ENCODE assay signal across 8 cellular contexts in genomic region chr5:150142800-150143724, GRCh38. TPM values are rescaled to one million over a fixed set of nuclear protein-coding genes. Genes with fewer than 3 reads are reported as not detected.
DNase-seq lines count a peak whose midpoint lies in the region; ATAC-seq and TF ChIP-seq lines count a peak whose summit lies in the region.

No MANE protein-coding gene starts in this region.

- DNase-seq in DMS53 treated with DMSO at 0.1 percent for 48 hours (lab: John Stamatoyannopoulos, UW; ENCODE audit: unreplicated experiment) (peak; percentile 11), SIG-M5 (lab: John Stamatoyannopoulos, UW) (peak; percentile 59), fibroblast of pulmonary artery (ENCODE audit: low read depth) (peak; percentile 94), trophoblast cell (peak; percentile 96 to 97), left lobe of liver (ENCODE audit: low spot score) (no peak), HEK293T (ENCODE audit: extremely low spot score) (no peak)

- H2BK5ac ChIP-seq in trophoblast cell (ENCODE audit: low read depth, low read length, poor library complexity) = peak overlapping the region; percentile 95

- ATAC-seq in left lobe of liver = no peak
- no peak for ATAC-seq in GM21717 (IDR thresholded peaks at IDR 0.05; ENCODE audit: unreplicated experiment)
- ATAC-seq in GM18867 (IDR thresholded peaks at IDR 0.05; ENCODE audit: unreplicated experiment) = no peak

- H4K8ac ChIP-seq in trophoblast cell (ENCODE audit: low read depth, low read length) = peak overlapping the region; percentile 95

- H2BK120ac ChIP-seq in trophoblast cell (ENCODE audit: insufficient read depth, low read length, poor library complexity) = peak overlapping the region; percentile 98

- H4K12ac ChIP-seq in trophoblast cell (ENCODE audit: low read depth, low read length) = peak overlapping the region; percentile 55

- H3K27ac ChIP-seq in trophoblast cell (ENCODE audit: low read depth, low read length) = peak overlapping the region; percentile 98

- POLR2A ChIA-PET in HEK293T (lab: Yijun Ruan, JAX) = no interaction called here

- peaks cover 33% of the 10 kb centered on the region for H3K79me2 ChIP-seq in trophoblast cell (ENCODE audit: control insufficient read depth, insufficient read depth, low read length, poor library complexity)

- no peak overlapping the region for H3K23ac ChIP-seq in trophoblast cell (ENCODE audit: low read length)

- peak overlapping the region; percentile 35 for H2AFZ ChIP-seq in trophoblast cell (ENCODE audit: insufficient read depth, low read length, poor library complexity)

- peak overlapping the region; percentile 88 for H3K18ac ChIP-seq in trophoblast cell (ENCODE audit: low read length)

- H3K4me1 ChIP-seq in trophoblast cell (ENCODE audit: control insufficient read depth in 1 of 2, insufficient read depth in 2 of 2, low read length in 2 of 2) = peaks cover 50 to 66% of the 10 kb centered on the region in 2 experiments

- H3K4me3 ChIP-seq in fibroblast of pulmonary artery (replicated peaks; ENCODE audit: low read depth, low read length) (peak overlapping the region; percentile 12), trophoblast cell (ENCODE audit: low read depth, low read length) (no peak overlapping the region)

- H4K91ac ChIP-seq in trophoblast cell (ENCODE audit: low read depth, low read length) = peak overlapping the region; percentile 98

- H3K9ac ChIP-seq in trophoblast cell (ENCODE audit: low read length) = no peak overlapping the region

- H3K79me1 ChIP-seq in trophoblast cell (ENCODE audit: low read length) = peaks cover 62% of the 10 kb centered on the region

- peaks cover 5 to 6% of the 10 kb centered on the region in 2 experiments for H3K36me3 ChIP-seq in trophoblast cell (ENCODE audit: control insufficient read depth in 1 of 2, insufficient read depth in 2 of 2, low read length in 2 of 2)

- H2BK12ac ChIP-seq in trophoblast cell (ENCODE audit: low read length) = peak overlapping the region; percentile 74

- H3K4me2 ChIP-seq in trophoblast cell (ENCODE audit: low read length) = peak overlapping the region; percentile 25

- peak overlapping the region; percentile 94 for H2AK5ac ChIP-seq in trophoblast cell (ENCODE audit: low read length)

- H3K4ac ChIP-seq in trophoblast cell (ENCODE audit: low read depth, low read length) = peak overlapping the region; percentile 89

- H3K14ac ChIP-seq in trophoblast cell (ENCODE audit: low read length) = peak overlapping the region; percentile 94

- CTCF ChIA-PET in HEK293T (lab: Yijun Ruan, JAX) = no interaction called here

- no peaks in the 10 kb centered on the region for H3K9me3 ChIP-seq in trophoblast cell (ENCODE audit: insufficient read depth, low read depth, low read length)

- WGBS in trophoblast cell (ENCODE audit: extremely low coverage, insufficient coverage, insufficient read length) = no CpG with 5 or more reads among the region's 12 CpGs

- TF ChIP-seq CTCF in fibroblast of pulmonary artery (IDR thresholded peaks at IDR 0.05; ENCODE audit: low read length, missing control alignments) = no peak

- H3K27me3 ChIP-seq in trophoblast cell (ENCODE audit: insufficient read depth, low read length) = no peaks in the 10 kb centered on the region

TF ChIP-seq in HEK293T, 16 proteins besides CTCF, POLR2A, EP300 and RAD21:
- TF ChIP-seq ARNT (IDR thresholded peaks at IDR 0.05) (no peak), L3MBTL2 (conservative IDR thresholded peaks at IDR 0.05) (no peak), FOXA1 (IDR thresholded peaks at IDR 0.05) (no peak), BHLHE40 (IDR thresholded peaks at IDR 0.05; ENCODE audit: borderline replicate concordance) (no peak), FOXK2 (IDR thresholded peaks at IDR 0.05) (no peak), HDGF (IDR thresholded peaks at IDR 0.05; ENCODE audit: borderline replicate concordance) (no peak), ZNF384 (IDR thresholded peaks at IDR 0.05) (no peak), TARDBP (IDR thresholded peaks at IDR 0.05) (no peak), ELF4 (IDR thresholded peaks at IDR 0.05) (no peak)

RNA-seq across cellular contexts. Expression of gene PDGFRB, which starts 12.6 kb away (rescaled TPM):
- polyA plus RNA-seq in trophoblast cell (2013) = 91.3 and 93.4 TPM in 2 replicates
- total RNA-seq in left lobe of liver = 12.8 TPM

RNA-seq across cellular contexts. Expression of gene CDX1, which starts 23.5 kb away (rescaled TPM):
- polyA plus RNA-seq in trophoblast cell (2013) = 9.7 and 11.3 TPM in 2 replicates
- total RNA-seq in left lobe of liver = 0.15 TPM

RNA-seq across cellular contexts. Expression of gene SLC6A7, which starts 46.8 kb away (rescaled TPM):
- 0.01 and 0.03 TPM in 2 replicates for polyA plus RNA-seq in trophoblast cell (2013)
- not detected for total RNA-seq in left lobe of liver

RNA-seq across cellular contexts. Expression of gene CSF1R, which starts 56.7 kb away (rescaled TPM):
- polyA plus RNA-seq in trophoblast cell (2013) = 42.3 and 43.7 TPM in 2 replicates
- total RNA-seq in left lobe of liver = 15.2 TPM

Comparison
In these comparisons a context has a peak if more than half of its experiments do, and no peak if none do; other contexts are left out.
1. DNase-seq: peak in DMS53 treated with DMSO at 0.1 percent for 48 hours (single experiment), SIG-M5 (single experiment), fibroblast of pulmonary artery (single experiment) and trophoblast cell (2 of 2); none in left lobe of liver (single experiment) and HEK293T (single experiment).